8 cellular contexts compared by ENCODE assay signal in genomic region chr3:39378092-39378491, GRCh38. TPM values are rescaled to one million over a fixed set of nuclear protein-coding genes. Genes with fewer than 3 reads are reported as not detected.
DNase-seq lines count a peak whose midpoint lies in the region; ATAC-seq, FAIRE-seq and TF ChIP-seq lines count a peak whose summit lies in the region.

No MANE protein-coding gene starts in this region.

- H3K36me3 ChIP-seq in colonic mucosa = no peaks in the 10 kb centered on the region

- ATAC-seq in HG03039 (IDR thresholded peaks at IDR 0.05; ENCODE audit: unreplicated experiment) = peak; percentile 56
- peak; percentile 81 to 85 for ATAC-seq in naive thymus-derived CD8-positive, alpha-beta T cell

- peaks cover 14% of the 10 kb centered on the region for H3K36me3 Mint-ChIP-seq in T-helper 2 cell treated with Interferon-gamma antibody and Interleukin-4, amounts not matched to agents 5 μg/mL and 100 μg/mL, for 36 hours (ENCODE audit: low read depth)
- no peaks in the 10 kb centered on the region for H3K36me3 Mint-ChIP-seq in naive thymus-derived CD8-positive, alpha-beta T cell

- H3K27ac ChIP-seq in colonic mucosa = no peak overlapping the region

- no peaks in the 10 kb centered on the region for H3K9me3 Mint-ChIP-seq in T-helper 2 cell treated with Interferon-gamma antibody and Interleukin-4, amounts not matched to agents 5 μg/mL and 100 μg/mL, for 36 hours
- H3K9me3 Mint-ChIP-seq in naive thymus-derived CD8-positive, alpha-beta T cell = no peaks in the 10 kb centered on the region

- DNase-seq in GM18507 (ENCODE audit: extremely low spot score, insufficient read length, low read depth) = no peak
- DNase-seq in T-helper 2 cell treated with Interferon-gamma antibody and Interleukin-4, amounts not matched to agents 5 μg/mL and 100 μg/mL, for 36 hours (ENCODE audit: low spot score) = peak; percentile 43
- DNase-seq in colonic mucosa = peak; percentile 84
- DNase-seq in naive thymus-derived CD8-positive, alpha-beta T cell = peak; percentile 15 to 82 (median 54)
- DNase-seq in nucleus accumbens (lab: John Stamatoyannopoulos, UW) = no peak
- DNase-seq in GM19240 (ENCODE audit: insufficient read length, low spot score) = no peak
- DNase-seq in HUDEP-2 (lab: John Stamatoyannopoulos, UW; ENCODE audit: unreplicated experiment in 76 of 76) = no peak

- H3K9me3 ChIP-seq in colonic mucosa = no peaks in the 10 kb centered on the region

- peak; percentile 65 for TF ChIP-seq CTCF in colonic mucosa (IDR thresholded peaks at IDR 0.05)

- intact Hi-C loops in colonic mucosa (cut with DNase I) = loop anchor here (5.0 kb wide), 1 partner anchor 191 kb away; no protein-coding TSS in a partner anchor

- H3K27me3 Mint-ChIP-seq in T-helper 2 cell treated with Interferon-gamma antibody and Interleukin-4, amounts not matched to agents 5 μg/mL and 100 μg/mL, for 36 hours (ENCODE audit: low read depth) = no peaks in the 10 kb centered on the region
- peaks cover 0 to 4% (median 0%) of the 10 kb centered on the region in 5 donors for H3K27me3 Mint-ChIP-seq in naive thymus-derived CD8-positive, alpha-beta T cell

- H3K4me1 Mint-ChIP-seq in T-helper 2 cell treated with Interferon-gamma antibody and Interleukin-4, amounts not matched to agents 5 μg/mL and 100 μg/mL, for 36 hours (ENCODE audit: low read depth) = peaks cover 21% of the 10 kb centered on the region
- H3K4me1 Mint-ChIP-seq in naive thymus-derived CD8-positive, alpha-beta T cell = peaks cover 3 to 14% (median 13%) of the 10 kb centered on the region in 4 donors

- H3K4me1 ChIP-seq in colonic mucosa = no peaks in the 10 kb centered on the region

- no peak overlapping the region for H3K27ac Mint-ChIP-seq in T-helper 2 cell treated with Interferon-gamma antibody and Interleukin-4, amounts not matched to agents 5 μg/mL and 100 μg/mL, for 36 hours
- H3K27ac Mint-ChIP-seq in naive thymus-derived CD8-positive, alpha-beta T cell = peak overlapping the region in 4 of 10 donors; percentile 0 to 38 (median 12)

- no peak overlapping the region for H3K9ac ChIP-seq in colonic mucosa (ENCODE audit: low read depth in 2 of 2, low read length in 2 of 2)

- no peak overlapping the region for H3K4me3 ChIP-seq in colonic mucosa

- no peaks in the 10 kb centered on the region for H3K27me3 ChIP-seq in colonic mucosa

- FAIRE-seq in GM18507 (lab: Jason Lieb, UNC) = peak; percentile 78

- POLR2A ChIA-PET in naive thymus-derived CD8-positive, alpha-beta T cell (lab: Charles Lee) = interaction anchor here (0.9 kb wide), 1 partner anchor 29 kb away, joined by 4 read pairs; the partner anchor contains the start of gene RPSA

- no peak overlapping the region for H3K4me3 Mint-ChIP-seq in T-helper 2 cell treated with Interferon-gamma antibody and Interleukin-4, amounts not matched to agents 5 μg/mL and 100 μg/mL, for 36 hours
- H3K4me3 Mint-ChIP-seq in naive thymus-derived CD8-positive, alpha-beta T cell = peak overlapping the region in 1 of 10 donors; percentile 49

RNA-seq across cellular contexts. Expression of gene SLC25A38, which starts 5.1 kb away (rescaled TPM):
- total RNA-seq in colonic mucosa = 10 to 100 TPM; 41.7 to 45.5 TPM
- 10 to 100 TPM; 51.7 to 52.2 TPM for total RNA-seq in naive thymus-derived CD8-positive, alpha-beta T cell
- polyA plus RNA-seq in naive thymus-derived CD8-positive, alpha-beta T cell = 10 to 100 TPM; 34.2 to 53.4 (median 43.2) TPM

RNA-seq across cellular contexts. Expression of gene RPSA, which starts 28.4 kb away (rescaled TPM):
- 1,000 to 10,000 TPM in 1 of 2 donors, 100 to 1,000 TPM in 1; 896 to 1,381 TPM for total RNA-seq in colonic mucosa
- total RNA-seq in naive thymus-derived CD8-positive, alpha-beta T cell = 1,000 to 10,000 TPM; 1,560 to 1,579 TPM
- 1,000 to 10,000 TPM; 1,242 to 1,388 (median 1,323) TPM for polyA plus RNA-seq in naive thymus-derived CD8-positive, alpha-beta T cell

RNA-seq across cellular contexts. Expression of gene CCR8, which starts 48.6 kb away (rescaled TPM):
- total RNA-seq in colonic mucosa = under 1 TPM; 0.29 to 0.47 TPM
- total RNA-seq in naive thymus-derived CD8-positive, alpha-beta T cell = not detected
- under 1 TPM in 1 of 3 donors, not detected in 2; 0.24 TPM for polyA plus RNA-seq in naive thymus-derived CD8-positive, alpha-beta T cell

Comparison
In these comparisons a context has a peak if more than half of its experiments do, and no peak if none do; other contexts are left out.
1. DNase-seq: peak in T-helper 2 cell treated with Interferon-gamma antibody and Interleukin-4, amounts not matched to agents 5 μg/mL and 100 μg/mL, for 36 hours (single experiment), colonic mucosa (single experiment) and naive thymus-derived CD8-positive, alpha-beta T cell (10 of 10); none in GM18507 (single experiment), nucleus accumbens (0 of 56), GM19240 (single experiment) and HUDEP-2 (0 of 76).